In genomic region chr2:62797107-62797506, GRCh38 we compare ENCODE assay signal across 35 cellular contexts.
"Had no signal": no experiment of that assay in that cellular context is flagged by ENCODE, and none has a peak within 500 bp of the region (broad histone marks: within the 10 kb centered on the region; RNA-seq: fewer than 3 reads in every experiment).

No MANE protein-coding gene starts in this region.

- H3K9me3 ChIP-seq: MG63 had no signal

- DNase-seq: Karpas-422, Kasumi-1, MG63, MM.1S, MV-4-11, NCI-H1048, NCI-H1092, NCI-H1092 treated with DMSO at 0.1 percent for 48 hours, NCI-H1105, NCI-H1105 treated with DMSO at 0.1 percent for 48 hours, NCI-H1417, NCI-H1417 treated with DMSO at 0.1 percent for 48 hours, NCI-H1436, NCI-H1436 treated with DMSO at 0.1 percent for 48 hours, NCI-H146, NCI-H1694, NCI-H1694 treated with DMSO at 0.1 percent for 48 hours, NCI-H187, NCI-H187 treated with DMSO at 0.1 percent for 48 hours, NCI-H1930, NCI-H2029, NCI-H2029 treated with DMSO at 0.1 percent for 48 hours, NCI-H2081, NCI-H2081 treated with DMSO at 0.1 percent for 48 hours, NCI-H2107, NCI-H2171, NCI-H2171 treated with DMSO at 0.1 percent for 48 hours, NCI-H2227 treated with DMSO at 0.1 percent for 48 hours, NCI-H226, NCI-H345, NCI-H446, NCI-H446 treated with DMSO at 0.1 percent for 48 hours, NCI-H510A, NCI-H510A treated with DMSO at 0.1 percent for 48 hours, NCI-H524 had no signal

- H3K4me3 ChIP-seq: MG63 had no signal

- H3K27me3 ChIP-seq: MG63 had no signal

- H3K36me3 ChIP-seq: MG63 had no signal
